25 cellular contexts compared by ENCODE assay signal in genomic region chr7:85764034-85764433, GRCh38.
DNase-seq lines count a peak whose midpoint lies in the region; ATAC-seq, FAIRE-seq and TF ChIP-seq lines count a peak whose summit lies in the region.
"Had no signal": no experiment of that assay in that cellular context is flagged by ENCODE, and none has a peak within 500 bp of the region (broad histone marks: within the 10 kb centered on the region; RNA-seq: fewer than 3 reads in every experiment).

No MANE protein-coding gene starts in this region.

- H3K9me3 ChIP-seq in PC-3 (ENCODE audit: low read length), result no peaks in the 10 kb centered on the region
- H3K9me3 ChIP-seq in mucosa of descending colon, result no peaks in the 10 kb centered on the region
- H3K9me3 ChIP-seq in pancreas, result no peaks in the 10 kb centered on the region
- H3K9me3 ChIP-seq: BE2C had no signal

- H3K79me2 ChIP-seq in PC-3 (ENCODE audit: low read length), result no peaks in the 10 kb centered on the region

- WGBS in pancreas, 2 donors, result 41 to 45% methylated on average over 2 of the region's 2 CpGs

- H3K4me3 ChIP-seq in LNCaP clone FGC (ENCODE audit: low read depth, low read length) (no peak overlapping the region), PC-3 (ENCODE audit: low read length) (no peak overlapping the region), mucosa of descending colon (no peak overlapping the region), pancreas (no peak overlapping the region)
- H3K4me3 ChIP-seq: BLaER1, GM12878 had no signal

- FAIRE-seq in pancreas (lab: Jason Lieb, UNC), result no peak
- FAIRE-seq: A204.1, GM12878, GM12892, GM18507 had no signal

- TF ChIP-seq CTCF in LNCaP clone FGC (IDR thresholded peaks at IDR 0.05; ENCODE audit: control insufficient read depth, extremely low read depth, insufficient read depth) (no peak), PC-3 (conservative IDR thresholded peaks at IDR 0.05; ENCODE audit: low read depth, low read length) (no peak), mucosa of descending colon (IDR thresholded peaks at IDR 0.05) (no peak), pancreas (IDR thresholded peaks at IDR 0.05) (no peak)

- H3K9me2 ChIP-seq in PC-3 (replicated peaks; ENCODE audit: low read length), result no peaks in the 10 kb centered on the region

- H3K4me1 ChIP-seq in PC-3 (ENCODE audit: insufficient read depth, low read length), result no peaks in the 10 kb centered on the region
- H3K4me1 ChIP-seq in mucosa of descending colon (ENCODE audit: low read depth), result peaks cover 7% of the 10 kb centered on the region
- no peaks in the 10 kb centered on the region for H3K4me1 ChIP-seq in pancreas
- H3K4me1 ChIP-seq: BE2C, BLaER1 had no signal

- no peak overlapping the region for H2AFZ ChIP-seq in PC-3 (ENCODE audit: low read length)

- intact Hi-C loops in PC-3 (cut with micrococcal nuclease) (no loop called here), mucosa of descending colon (cut with DNase I, micrococcal nuclease) (no loop called here), pancreas (cut with DNase I) (no loop called here)

- H3K36me3 ChIP-seq in PC-3 (ENCODE audit: low read depth, low read length), result no peaks in the 10 kb centered on the region
- H3K36me3 ChIP-seq in mucosa of descending colon (ENCODE audit: low read depth), result no peaks in the 10 kb centered on the region
- no peaks in the 10 kb centered on the region for H3K36me3 ChIP-seq in pancreas
- H3K36me3 ChIP-seq: BE2C, BLaER1 had no signal

- H3K27ac ChIP-seq in PC-3 (ENCODE audit: low read length) (no peak overlapping the region), pancreas (no peak overlapping the region)
- H3K27ac ChIP-seq: BLaER1 had no signal

- H4K20me1 ChIP-seq in PC-3 (ENCODE audit: low read length), result no peaks in the 10 kb centered on the region
- H4K20me1 ChIP-seq: BLaER1 had no signal

- DNase-seq in LNCaP clone FGC (ENCODE audit: low read depth) (peak; percentile 81), PC-3 (no peak), mucosa of descending colon (no peak), A172 (ENCODE audit: low spot score) (no peak), pancreas (no peak)
- DNase-seq: ACHN; BE2C; C1 segment of cervical spinal cord; CD4-positive, alpha-beta memory T cell; CD4-positive, CD25-positive, alpha-beta regulatory T cell; CD8-positive, alpha-beta memory T cell; COR-L47; DMS 273 treated with DMSO at 0.1 percent for 48 hours; DMS153; DMS53; DMS79; DND-41; EL; GDM1 had no signal

- no peaks in the 10 kb centered on the region for H3K27me3 ChIP-seq in PC-3 (ENCODE audit: low read length)
- H3K27me3 ChIP-seq in pancreas, result no peaks in the 10 kb centered on the region
- H3K27me3 ChIP-seq: BE2C, BLaER1 had no signal

- CTCF ChIA-PET in PC-3 (lab: Charles Lee), result no interaction called here

- H3K4me2 ChIP-seq in PC-3 (ENCODE audit: low read length), result no peak overlapping the region
- H3K4me2 ChIP-seq: BLaER1 had no signal

- no TSS peak for BruUV-seq in PC-3 (replicated peaks; lab: Mats Ljungman, UMichigan)

- POLR2A ChIA-PET in PC-3 (lab: Charles Lee; ENCODE audit: unreplicated experiment), result no interaction called here

- no peak overlapping the region for H3K9ac ChIP-seq in PC-3 (ENCODE audit: low read length)
- H3K9ac ChIP-seq: BLaER1 had no signal

- H3F3A ChIP-seq in PC-3 (ENCODE audit: low read length, unreplicated experiment), result no peaks in the 10 kb centered on the region

- peak; percentile 33 for ATAC-seq in PC-3
- ATAC-seq in mucosa of descending colon, result peak; percentile 40
- no peak for ATAC-seq in GM19467 (IDR thresholded peaks at IDR 0.05; ENCODE audit: unreplicated experiment)
- ATAC-seq in pancreas, result no peak
- ATAC-seq: GM12878 had no signal

Comparison
In these comparisons a context has a peak if more than half of its experiments do, and no peak if none do; other contexts are left out.
1. ATAC-seq: peak in PC-3 (single experiment) and mucosa of descending colon (single experiment); none in GM19467 (single experiment) and pancreas (0 of 4).